ENCODE assay signal across 8 cellular contexts in genomic region chr6:148464319-148465010, GRCh38.
DNase-seq lines count a peak whose midpoint lies in the region; ATAC-seq, FAIRE-seq and TF ChIP-seq lines count a peak whose summit lies in the region.

No MANE protein-coding gene starts in this region.

- no peaks in the 10 kb centered on the region for H4K20me1 ChIP-seq in keratinocyte (ENCODE audit: control insufficient read depth, extremely low read depth, insufficient read depth, low read length)

- TF ChIP-seq POLR2A in breast epithelium (IDR thresholded peaks at IDR 0.05) = no peak

- H3K27me3 ChIP-seq in breast epithelium (no peaks in the 10 kb centered on the region), keratinocyte (ENCODE audit: control insufficient read depth, extremely low read depth, insufficient read depth, low read length) (no peaks in the 10 kb centered on the region)

- DNase-seq in NK-92 treated with Interleukin-12 subunit alpha and Interleukin-12 subunit beta, amount 100 ng/mL, for 24 hours (lab: John Stamatoyannopoulos, UW) = peak; percentile 14
- DNase-seq in NK-92 (lab: John Stamatoyannopoulos, UW; ENCODE audit: unreplicated experiment) (no peak), NCI-H128 (lab: John Stamatoyannopoulos, UW; ENCODE audit: unreplicated experiment) (peak; percentile 35), T-helper 9 cell (peak; percentile 41), breast epithelium (ENCODE audit: low spot score in 2 of 2) (peak; percentile 68 to 69), keratinocyte (ENCODE audit: low read depth, low spot score) (no peak)
- peak; percentile 63 to 67 for DNase-seq in stimulated activated CD4-positive, alpha-beta T cell treated with anti-CD3 and anti-CD28 coated beads, Interleukin-2, amount 100 ng/mL, for 24 hours

- no peaks in the 10 kb centered on the region for H3K36me3 ChIP-seq in breast epithelium
- no peaks in the 10 kb centered on the region for H3K36me3 ChIP-seq in keratinocyte (ENCODE audit: control insufficient read depth in 2 of 2, extremely low read depth in 1 of 2, insufficient read depth in 2 of 2, low read length in 2 of 2)

- H3K9me1 ChIP-seq in keratinocyte (ENCODE audit: control insufficient read depth, extremely low read depth, insufficient read depth, low read length) = no peaks in the 10 kb centered on the region

- dilution Hi-C loops in keratinocyte (cut with MboI; ENCODE audit: extremely low pct_ligation_motif_present, low sequenced_read_pairs) = no loop called here

- H3K4me3 ChIP-seq in breast epithelium (no peak overlapping the region), keratinocyte (ENCODE audit: control insufficient read depth in 2 of 3, extremely low read depth in 1 of 3, insufficient read depth in 2 of 3, low read depth in 1 of 3, low read length in 3 of 3) (no peak overlapping the region)

- TF ChIP-seq CTCF in breast epithelium (IDR thresholded peaks at IDR 0.05) (peak; percentile 87 to 92 (median 90)), keratinocyte (optimal IDR thresholded peaks at IDR 0.05 in 1 of 3, IDR thresholded peaks at IDR 0.05 in 1 of 3, conservative IDR thresholded peaks at IDR 0.05 in 1 of 3; ENCODE audit: extremely low read depth in 1 of 3, insufficient read depth in 2 of 3, low read length in 3 of 3) (peak; percentile 72 to 90 (median 81))

- H3K4me2 ChIP-seq in keratinocyte (ENCODE audit: control insufficient read depth, extremely low read depth, insufficient read depth, low read depth, low read length) = no peak overlapping the region

- intact Hi-C loops in breast epithelium (cut with DNase I; ENCODE audit: low total_unique reads) = no loop called here

- peak; percentile 85 for FAIRE-seq in keratinocyte (lab: Jason Lieb, UNC)

- H3K9me3 ChIP-seq in breast epithelium (no peaks in the 10 kb centered on the region), keratinocyte (ENCODE audit: control insufficient read depth, low read depth, low read length) (no peaks in the 10 kb centered on the region)

- no peak overlapping the region for H3K9ac ChIP-seq in keratinocyte (ENCODE audit: control insufficient read depth, extremely low read depth, insufficient read depth, low read length)

- no peaks in the 10 kb centered on the region for H3K79me2 ChIP-seq in keratinocyte (ENCODE audit: control insufficient read depth, insufficient read depth, low read length)

- H3K4me1 ChIP-seq in breast epithelium = peaks cover 0 to 11% of the 10 kb centered on the region in 2 donors
- H3K4me1 ChIP-seq in keratinocyte (ENCODE audit: control insufficient read depth, extremely low read depth, insufficient read depth, low read length) = no peaks in the 10 kb centered on the region

- no peak overlapping the region for H2AFZ ChIP-seq in keratinocyte (ENCODE audit: control insufficient read depth, low read length)

- ATAC-seq in HG02759 (IDR thresholded peaks at IDR 0.05; ENCODE audit: unreplicated experiment) = peak; percentile 84

- peak overlapping the region; percentile 56 to 67 for H3K27ac ChIP-seq in breast epithelium
- H3K27ac ChIP-seq in keratinocyte (ENCODE audit: control insufficient read depth, insufficient read depth, low read length) = no peak overlapping the region

Comparison
In these comparisons a context has a peak if more than half of its experiments do, and no peak if none do; other contexts are left out.
1. DNase-seq: peak in NK-92 treated with Interleukin-12 subunit alpha and Interleukin-12 subunit beta, amount 100 ng/mL, for 24 hours (single experiment), NCI-H128 (single experiment), T-helper 9 cell (single experiment), breast epithelium (2 of 2) and stimulated activated CD4-positive, alpha-beta T cell treated with anti-CD3 and anti-CD28 coated beads, Interleukin-2, amount 100 ng/mL, for 24 hours (2 of 2); none in NK-92 (single experiment) and keratinocyte (single experiment).